ENCODE assay signal across 10 cellular contexts in the genomic region with DNA sequence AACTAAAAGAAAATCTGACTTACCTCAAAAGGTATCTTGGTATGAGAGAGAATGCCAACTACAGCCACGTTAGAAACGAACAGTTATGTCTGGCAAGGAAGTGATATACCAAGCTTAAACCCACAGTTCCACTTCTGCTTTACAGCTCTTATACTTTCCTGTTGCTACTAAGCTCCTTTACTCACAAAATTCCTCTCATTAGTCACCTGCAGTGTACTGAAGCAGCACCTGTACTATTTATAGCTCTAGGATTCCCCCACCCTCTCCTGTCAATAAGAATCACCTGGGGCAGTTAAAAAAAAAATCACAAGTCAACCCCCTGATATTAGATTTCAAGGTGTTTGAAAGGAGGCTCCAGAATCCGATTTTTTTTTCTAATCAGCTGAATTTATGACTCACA. TPM values are rescaled to one million over a fixed set of nuclear protein-coding genes. Genes with fewer than 3 reads are reported as not detected.
DNase-seq lines count a peak whose midpoint lies in the region; ATAC-seq, FAIRE-seq and TF ChIP-seq lines count a peak whose summit lies in the region.
"Had no signal": no experiment of that assay in that cellular context is flagged by ENCODE, and none has a peak within 500 bp of the region (broad histone marks: within the 10 kb centered on the region; RNA-seq: fewer than 3 reads in every experiment).

No MANE protein-coding gene starts in this region.

- DNase-seq in CD14-positive monocyte (ENCODE audit: low spot score) (no peak), bronchial epithelial cell (ENCODE audit: low read depth) (peak; percentile 93), substantia nigra (lab: John Stamatoyannopoulos, UW) (no peak), T-helper 9 cell (no peak)
- DNase-seq in activated CD4-positive, alpha-beta T cell treated with anti-CD3 and anti-CD28 coated beads, Interleukin-2, amount 50 U/mL, for 48 hours = no peak
- no peak for DNase-seq in stimulated activated CD4-positive, alpha-beta T cell treated with anti-CD3 and anti-CD28 coated beads, Interleukin-4, amount 100 ng/mL, for 4 hours
- DNase-seq: left cardiac atrium had no signal

- peak overlapping the region in 6 of 7 donors; percentile 13 to 81 (median 65) for H3K27ac Mint-ChIP-seq in CD14-positive monocyte

- H3K36me3 ChIP-seq in bronchial epithelial cell (ENCODE audit: control insufficient read depth, insufficient read depth, low read length) = no peaks in the 10 kb centered on the region

- TF ChIP-seq CTCF in CD14-positive monocyte (IDR thresholded peaks at IDR 0.05) = no peak
- TF ChIP-seq CTCF in bronchial epithelial cell (IDR thresholded peaks at IDR 0.05; ENCODE audit: insufficient read depth, low read length, severe bottlenecking) = no peak

- H3K4me3 ChIP-seq in bronchial epithelial cell (ENCODE audit: low read depth, low read length) = no peak overlapping the region

- H3K27me3 Mint-ChIP-seq in CD14-positive monocyte (ENCODE audit: low read depth in 3 of 3) = peaks cover 22 to 35% (median 34%) of the 10 kb centered on the region in 3 donors

- H3K27me3 ChIP-seq in bronchial epithelial cell (ENCODE audit: control insufficient read depth, insufficient read depth, low read length) = peaks cover 10% of the 10 kb centered on the region

- intact Hi-C loops in CD14-positive monocyte (cut with micrococcal nuclease) = loop anchor here (2.0 to 5.0 kb wide), 2 partner anchors 80 to 82 kb away; no protein-coding TSS in a partner anchor

- H3K36me3 Mint-ChIP-seq in CD14-positive monocyte = peaks cover 0 to 2% of the 10 kb centered on the region in 2 donors

- H3K9me3 Mint-ChIP-seq in CD14-positive monocyte = peaks cover 0 to 6% (median 0%) of the 10 kb centered on the region in 7 donors

- H3K4me3 Mint-ChIP-seq in CD14-positive monocyte = peak overlapping the region; percentile 70 to 83

- H3K4me1 Mint-ChIP-seq in CD14-positive monocyte = peaks cover 31% of the 10 kb centered on the region

- FAIRE-seq in bronchial epithelial cell (lab: Jason Lieb, UNC) = no peak

- H3K27ac ChIP-seq in substantia nigra (ENCODE audit: low read depth, low read length, poor library complexity, severe bottlenecking) = no peak overlapping the region

- ATAC-seq in GM19395 (IDR thresholded peaks at IDR 0.05; ENCODE audit: unreplicated experiment) (peak; percentile 66), HG03565 (IDR thresholded peaks at IDR 0.05; ENCODE audit: unreplicated experiment) (peak; percentile 57)
- ATAC-seq: left cardiac atrium had no signal

RNA-seq across cellular contexts. Expression of a gene that starts 2.9 kb away (rescaled TPM):
- not detected for polyA plus RNA-seq in CD14-positive monocyte
- under 0.01 TPM in 2 replicates for total RNA-seq in bronchial epithelial cell

RNA-seq across cellular contexts. Expression of a gene that starts 44.7 kb away (rescaled TPM):
- polyA plus RNA-seq in CD14-positive monocyte = under 1 TPM; 0.20 to 0.44 TPM
- 0.13 TPM in 1 of 2 replicates, not detected in the other for total RNA-seq in bronchial epithelial cell
- total RNA-seq: activated CD8-positive, alpha-beta memory T cell treated with anti-CD3 and anti-CD28 coated beads for 36 hours had no signal
